ENCODE assay signal across 8 cellular contexts in genomic region chr2:13006829-13007715, GRCh38.
DNase-seq lines count a peak whose midpoint lies in the region; ATAC-seq and TF ChIP-seq lines count a peak whose summit lies in the region.

No MANE protein-coding gene starts in this region.

- H3K4me1 ChIP-seq in DND-41 (ENCODE audit: insufficient read depth, low read length) = peaks cover 16% of the 10 kb centered on the region
- no peaks in the 10 kb centered on the region for H3K4me1 ChIP-seq in Loucy (ENCODE audit: insufficient read depth, low read length, poor library complexity, severe bottlenecking)
- H3K4me1 ChIP-seq in SJSA1 (replicated peaks) = peaks cover 7% of the 10 kb centered on the region; the same call in 1 of the 2 replicates
- peaks cover 19% of the 10 kb centered on the region for H3K4me1 ChIP-seq in upper lobe of right lung

- peak; percentile 81 for DNase-seq in DND-41
- peak; percentile 54 to 65 for DNase-seq in SJSA1 (ENCODE audit: low read depth in 1 of 2, low spot score in 2 of 2)
- DNase-seq in activated naive CD4-positive, alpha-beta T cell (lab: John Stamatoyannopoulos, UW) = peak in 3 of 4 experiments; percentile 4 to 42 (median 25)
- DNase-seq in glomerular visceral epithelial cell (ENCODE audit: extremely low spot score) = peak; percentile 39
- peak; percentile 83 for DNase-seq in pons (ENCODE audit: low spot score)
- DNase-seq in upper lobe of right lung = no peak

- H3K9me2 ChIP-seq in Loucy (replicated peaks; ENCODE audit: low read depth, low read length) = no peaks in the 10 kb centered on the region

- no peak overlapping the region for H3K9ac ChIP-seq in DND-41 (ENCODE audit: low read depth, low read length)
- no peak overlapping the region for H3K9ac ChIP-seq in Loucy (ENCODE audit: low read depth, low read length, poor library complexity, severe bottlenecking)

- H3K4me2 ChIP-seq in DND-41 (ENCODE audit: insufficient read depth, low read length) = peak overlapping the region; percentile 17; the same call in 1 of the 2 replicates
- no peak overlapping the region for H3K4me2 ChIP-seq in Loucy (ENCODE audit: low read depth, low read length, poor library complexity, severe bottlenecking)

- no peak overlapping the region; the same call in 1 of the 2 replicates for H2AFZ ChIP-seq in DND-41 (ENCODE audit: low read depth, low read length)
- H2AFZ ChIP-seq in Loucy (ENCODE audit: low read length) = no peak overlapping the region

- H4K20me1 ChIP-seq in DND-41 (ENCODE audit: insufficient read depth, low read length) = no peaks in the 10 kb centered on the region
- H4K20me1 ChIP-seq in Loucy (ENCODE audit: insufficient read depth, low read length, poor library complexity, severe bottlenecking) = no peaks in the 10 kb centered on the region

- peak; percentile 86 for TF ChIP-seq CTCF in DND-41 (IDR thresholded peaks at IDR 0.05; ENCODE audit: borderline replicate concordance, extremely low read depth, low read length, poor library complexity, severe bottlenecking)
- TF ChIP-seq CTCF in Loucy (conservative IDR thresholded peaks at IDR 0.05; ENCODE audit: low read length) = peak; percentile 91
- peak; percentile 97 for TF ChIP-seq CTCF in upper lobe of right lung (IDR thresholded peaks at IDR 0.05)

- intact Hi-C loops in upper lobe of right lung (cut with DNase I) = loop anchor here (10.0 kb wide), 3 partner anchors 282 to 1172 kb away; no protein-coding TSS in a partner anchor

- H3K79me2 ChIP-seq in DND-41 (ENCODE audit: insufficient read depth, low read length) (no peaks in the 10 kb centered on the region), Loucy (ENCODE audit: insufficient read depth, low read length) (no peaks in the 10 kb centered on the region)

- H3K36me3 ChIP-seq in DND-41 (ENCODE audit: insufficient read depth, low read length) (no peaks in the 10 kb centered on the region), Loucy (ENCODE audit: insufficient read depth, low read length) (no peaks in the 10 kb centered on the region), SJSA1 (no peaks in the 10 kb centered on the region), upper lobe of right lung (no peaks in the 10 kb centered on the region)

- peak; percentile 88 for ATAC-seq in DND-41 (ENCODE audit: insufficient read depth, low read depth)
- ATAC-seq in GM21737 (IDR thresholded peaks at IDR 0.05; ENCODE audit: unreplicated experiment) = peak; percentile 83
- peak; percentile 91 for ATAC-seq in upper lobe of right lung

- H3K9me3 ChIP-seq in DND-41 (ENCODE audit: insufficient read depth, low read length, severe bottlenecking) = no peaks in the 10 kb centered on the region
- no peaks in the 10 kb centered on the region for H3K9me3 ChIP-seq in Loucy (ENCODE audit: insufficient read depth, low read depth, low read length)
- H3K9me3 ChIP-seq in SJSA1 (replicated peaks) = no peaks in the 10 kb centered on the region
- H3K9me3 ChIP-seq in upper lobe of right lung = no peaks in the 10 kb centered on the region

- H3K27ac ChIP-seq in DND-41 (ENCODE audit: low read length) = no peak overlapping the region
- no peak overlapping the region for H3K27ac ChIP-seq in SJSA1
- H3K27ac ChIP-seq in upper lobe of right lung = no peak overlapping the region

- H3F3A ChIP-seq in Loucy (ENCODE audit: low read depth) = no peaks in the 10 kb centered on the region

- H3K4me3 ChIP-seq in DND-41 (ENCODE audit: low read depth in 1 of 2, low read length in 2 of 2) (no peak overlapping the region), Loucy (ENCODE audit: low read length, poor library complexity, severe bottlenecking) (no peak overlapping the region), SJSA1 (no peak overlapping the region), upper lobe of right lung (no peak overlapping the region)

- H3K27me3 ChIP-seq in DND-41 (ENCODE audit: insufficient read depth, low read length, poor library complexity) (no peaks in the 10 kb centered on the region), Loucy (ENCODE audit: insufficient read depth, low read length, poor library complexity, severe bottlenecking) (no peaks in the 10 kb centered on the region), SJSA1 (replicated peaks) (no peaks in the 10 kb centered on the region), upper lobe of right lung (no peaks in the 10 kb centered on the region)
